24 cellular contexts compared by ENCODE assay signal in the genomic region with DNA sequence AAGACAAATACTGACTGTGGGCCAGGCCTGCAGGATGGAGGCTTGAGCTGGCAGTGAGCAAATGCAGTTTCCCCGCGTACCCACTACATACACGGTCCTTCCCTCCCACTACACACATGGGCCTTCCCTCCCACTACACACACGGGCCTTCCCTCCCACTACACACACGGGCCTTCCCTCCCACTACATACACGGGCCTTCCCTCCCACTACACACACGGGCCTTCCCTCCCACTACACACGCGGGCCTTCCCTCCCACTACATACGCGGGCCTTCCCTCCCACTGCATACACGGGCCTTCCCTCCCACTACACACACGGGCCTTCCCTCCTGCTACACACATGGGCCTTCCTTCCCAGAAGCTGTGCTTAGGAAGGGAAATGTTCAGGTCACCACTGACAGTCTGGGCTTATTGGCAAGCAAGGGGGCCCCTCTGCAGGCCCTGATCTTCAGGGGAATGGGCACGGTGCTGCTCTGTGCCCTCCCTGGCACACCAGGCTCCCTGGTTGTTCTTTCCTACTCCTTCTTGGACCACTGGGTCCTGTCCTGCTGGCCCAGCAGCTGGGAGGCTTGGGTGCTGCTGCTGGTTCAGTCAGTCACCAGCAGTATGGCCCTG. TPM values are rescaled to one million over a fixed set of nuclear protein-coding genes. Genes with fewer than 3 reads are reported as not detected.
DNase-seq lines count a peak whose midpoint lies in the region; ATAC-seq, FAIRE-seq and TF ChIP-seq lines count a peak whose summit lies in the region.
"Had no signal": no experiment of that assay in that cellular context is flagged by ENCODE, and none has a peak within 500 bp of the region (broad histone marks: within the 10 kb centered on the region; RNA-seq: fewer than 3 reads in every experiment).

No MANE protein-coding gene starts in this region.

- H3K9ac ChIP-seq in keratinocyte (ENCODE audit: control insufficient read depth, extremely low read depth, insufficient read depth, low read length) (no peak overlapping the region), smooth muscle cell (ENCODE audit: low read depth) (peak overlapping the region; percentile 6)

- peaks cover 0 to 3% of the 10 kb centered on the region in 2 experiments for H3K36me3 ChIP-seq in keratinocyte (ENCODE audit: control insufficient read depth in 2 of 2, extremely low read depth in 1 of 2, insufficient read depth in 2 of 2, low read length in 2 of 2)
- H3K36me3 ChIP-seq in smooth muscle cell (ENCODE audit: low read depth): no peaks in the 10 kb centered on the region
- H3K36me3 ChIP-seq in PC-9 (ENCODE audit: low read depth): no peaks in the 10 kb centered on the region
- no peaks in the 10 kb centered on the region for H3K36me3 ChIP-seq in brain microvascular endothelial cell (replicated peaks)

- ATAC-seq in activated T-cell treated with anti-CD3 and anti-CD28 coated beads, Interleukin-2, amount 50 U/mL, for 72 hours (replicated peaks in 1 of 2): no peak
- no peak for ATAC-seq in WTC11
- ATAC-seq: gastroesophageal sphincter had no signal

- intact Hi-C loops in PC-9 (cut with micrococcal nuclease; ENCODE audit: unreplicated experiment): no loop called here

- no TSS peak for BruUV-seq in PC-9 (replicated peaks; lab: Mats Ljungman, UMichigan)

- no peaks in the 10 kb centered on the region for H3K9me2 ChIP-seq in PC-9 (ENCODE audit: insufficient read depth)

- H3K4me3 Mint-ChIP-seq in activated T-cell treated with anti-CD3 and anti-CD28 coated beads, Interleukin-2, amount 50 U/mL, for 24 hours: no peak overlapping the region
- H3K4me3 Mint-ChIP-seq in activated T-cell treated with anti-CD3 and anti-CD28 coated beads, Interleukin-2, amount 50 U/mL, for 72 hours: no peak overlapping the region
- H3K4me3 Mint-ChIP-seq in WTC11: no peak overlapping the region
- H3K4me3 Mint-ChIP-seq: activated B cell treated with CpG ODN at 0.5 μM for 24 hours; activated naive CD8-positive, alpha-beta T cell treated with anti-CD3 and anti-CD28 coated beads, Interleukin-2, amount 10 ng/mL, durations not matched to agents 7 days and 5 days; activated T-helper 1 cell treated with anti-CD3 and anti-CD28 coated beads, Interleukin-12 subunit alpha, Interleukin-12 subunit beta, Interleukin-2, Interleukin-4 antibody, amounts not matched to agents 30 ng/mL and 10 ng/mL and 1 ng/mL, durations not matched to agents 14 hours and 24 hours and 36 hours; T-helper 1 cell treated with Interleukin-12 subunit alpha and Interleukin-12 subunit beta and Interleukin-4 antibody, amounts not matched to agents 30 μg/mL and 1 μg/mL, for 36 hours had no signal

- H3K27ac Mint-ChIP-seq in activated T-cell treated with anti-CD3 and anti-CD28 coated beads, Interleukin-2, amount 50 U/mL, for 24 hours: peak overlapping the region; percentile 30
- no peak overlapping the region for H3K27ac Mint-ChIP-seq in activated T-cell treated with anti-CD3 and anti-CD28 coated beads, Interleukin-2, amount 50 U/mL, for 72 hours
- H3K27ac Mint-ChIP-seq in WTC11: 0 out of 2 replicates have a peak overlapping the region, but pooled peaks have one; percentile 49
- H3K27ac Mint-ChIP-seq: activated B cell treated with CpG ODN at 0.5 μM for 24 hours; activated naive CD8-positive, alpha-beta T cell treated with anti-CD3 and anti-CD28 coated beads, Interleukin-2, amount 10 ng/mL, durations not matched to agents 7 days and 5 days; activated T-helper 1 cell treated with anti-CD3 and anti-CD28 coated beads, Interleukin-12 subunit alpha, Interleukin-12 subunit beta, Interleukin-2, Interleukin-4 antibody, amounts not matched to agents 30 ng/mL and 10 ng/mL and 1 ng/mL, durations not matched to agents 14 hours and 24 hours and 36 hours; progenitor cell of endocrine pancreas; T-helper 1 cell treated with Interleukin-12 subunit alpha and Interleukin-12 subunit beta and Interleukin-4 antibody, amounts not matched to agents 30 μg/mL and 1 μg/mL, for 36 hours had no signal

- H3K9me3 ChIP-seq in keratinocyte (ENCODE audit: control insufficient read depth, low read depth, low read length) (no peaks in the 10 kb centered on the region), smooth muscle cell (replicated peaks; ENCODE audit: low read depth) (no peaks in the 10 kb centered on the region), PC-9 (ENCODE audit: insufficient read depth, low read depth) (no peaks in the 10 kb centered on the region)
- H3K9me3 ChIP-seq: gastroesophageal sphincter, vagina had no signal

- no peak for TF ChIP-seq CTCF in WTC11 (IDR thresholded peaks at IDR 0.05)
- no peak for TF ChIP-seq CTCF in keratinocyte (optimal IDR thresholded peaks at IDR 0.05 in 1 of 3, IDR thresholded peaks at IDR 0.05 in 1 of 3, conservative IDR thresholded peaks at IDR 0.05 in 1 of 3; ENCODE audit: extremely low read depth in 1 of 3, insufficient read depth in 2 of 3, low read length in 3 of 3)
- TF ChIP-seq CTCF in smooth muscle cell (IDR thresholded peaks at IDR 0.05; ENCODE audit: borderline replicate concordance, insufficient read depth, poor library complexity, severe bottlenecking): no peak
- no peak for TF ChIP-seq CTCF in PC-9 (conservative IDR thresholded peaks at IDR 0.05)
- TF ChIP-seq CTCF in brain microvascular endothelial cell (IDR thresholded peaks at IDR 0.05; ENCODE audit: low read depth, low read length, missing control alignments): no peak

- no peak for DNase-seq in activated T-cell treated with anti-CD3 and anti-CD28 coated beads, Interleukin-2, amount 50 U/mL, for 24 hours
- no peak for DNase-seq in activated T-cell treated with anti-CD3 and anti-CD28 coated beads, Interleukin-2, amount 50 U/mL, for 72 hours
- no peak for DNase-seq in WTC11 (ENCODE audit: low spot score)
- no peak for DNase-seq in keratinocyte (ENCODE audit: low read depth, low spot score)
- no peak for DNase-seq in smooth muscle cell (lab: John Stamatoyannopoulos, UW; ENCODE audit: unreplicated experiment)
- no peak for DNase-seq in PC-9
- DNase-seq in brain microvascular endothelial cell: no peak
- no peak for DNase-seq in stimulated activated naive CD4-positive, alpha-beta T cell treated with Interleukin-2 at 50 U/mL for 16 hours (lab: John Stamatoyannopoulos, UW)
- DNase-seq: activated B cell treated with CpG ODN at 0.5 μM for 24 hours; activated CD8-positive, alpha-beta memory T cell treated with anti-CD3 and anti-CD28 coated beads for 24 hours; activated naive CD8-positive, alpha-beta T cell treated with anti-CD3 and anti-CD28 coated beads, Interleukin-2, amount 10 ng/mL, durations not matched to agents 7 days and 5 days; DMS 273 treated with DMSO at 0.1 percent for 48 hours; Karpas-422; naive B cell; NCI-H1105 treated with DMSO at 0.1 percent for 48 hours; NCI-H526 treated with DMSO at 0.1 percent for 48 hours; stimulated activated CD4-positive, alpha-beta T cell treated with anti-CD3 and anti-CD28 coated beads, Interleukin-2, amount 100 ng/mL, for 48 hours had no signal

- no peaks in the 10 kb centered on the region for H3K9me3 Mint-ChIP-seq in activated T-cell treated with anti-CD3 and anti-CD28 coated beads, Interleukin-2, amount 50 U/mL, for 24 hours
- no peaks in the 10 kb centered on the region for H3K9me3 Mint-ChIP-seq in activated T-cell treated with anti-CD3 and anti-CD28 coated beads, Interleukin-2, amount 50 U/mL, for 72 hours
- H3K9me3 Mint-ChIP-seq in WTC11: no peaks in the 10 kb centered on the region
- H3K9me3 Mint-ChIP-seq: activated B cell treated with CpG ODN at 0.5 μM for 24 hours; activated naive CD8-positive, alpha-beta T cell treated with anti-CD3 and anti-CD28 coated beads, Interleukin-2, amount 10 ng/mL, durations not matched to agents 7 days and 5 days; activated T-helper 1 cell treated with anti-CD3 and anti-CD28 coated beads, Interleukin-12 subunit alpha, Interleukin-12 subunit beta, Interleukin-2, Interleukin-4 antibody, amounts not matched to agents 30 ng/mL and 10 ng/mL and 1 ng/mL, durations not matched to agents 14 hours and 24 hours and 36 hours; naive B cell; T-helper 1 cell treated with Interleukin-12 subunit alpha and Interleukin-12 subunit beta and Interleukin-4 antibody, amounts not matched to agents 30 μg/mL and 1 μg/mL, for 36 hours had no signal

- H3K4me3 ChIP-seq in keratinocyte (ENCODE audit: control insufficient read depth in 2 of 3, extremely low read depth in 1 of 3, insufficient read depth in 2 of 3, low read depth in 1 of 3, low read length in 3 of 3): no peak overlapping the region
- H3K4me3 ChIP-seq in smooth muscle cell: no peak overlapping the region
- no peak overlapping the region for H3K4me3 ChIP-seq in PC-9
- no peak overlapping the region for H3K4me3 ChIP-seq in brain microvascular endothelial cell (ENCODE audit: low read depth, low read length)
- H3K4me3 ChIP-seq: gastroesophageal sphincter, vagina had no signal

- H3K36me3 Mint-ChIP-seq in activated T-cell treated with anti-CD3 and anti-CD28 coated beads, Interleukin-2, amount 50 U/mL, for 24 hours (ENCODE audit: low read depth): peaks cover 5% of the 10 kb centered on the region
- no peaks in the 10 kb centered on the region for H3K36me3 Mint-ChIP-seq in activated T-cell treated with anti-CD3 and anti-CD28 coated beads, Interleukin-2, amount 50 U/mL, for 72 hours (ENCODE audit: insufficient read depth in 2 of 2)
- no peaks in the 10 kb centered on the region for H3K36me3 Mint-ChIP-seq in WTC11
- H3K36me3 Mint-ChIP-seq: activated naive CD8-positive, alpha-beta T cell treated with anti-CD3 and anti-CD28 coated beads, Interleukin-2, amount 10 ng/mL, durations not matched to agents 7 days and 5 days had no signal

- H3K27me3 Mint-ChIP-seq in activated T-cell treated with anti-CD3 and anti-CD28 coated beads, Interleukin-2, amount 50 U/mL, for 24 hours: no peaks in the 10 kb centered on the region
- H3K27me3 Mint-ChIP-seq in activated T-cell treated with anti-CD3 and anti-CD28 coated beads, Interleukin-2, amount 50 U/mL, for 72 hours (ENCODE audit: low read depth): no peaks in the 10 kb centered on the region
- H3K27me3 Mint-ChIP-seq in WTC11 (ENCODE audit: low read depth): no peaks in the 10 kb centered on the region
- H3K27me3 Mint-ChIP-seq: activated B cell treated with CpG ODN at 0.5 μM for 24 hours; activated naive CD8-positive, alpha-beta T cell treated with anti-CD3 and anti-CD28 coated beads, Interleukin-2, amount 10 ng/mL, durations not matched to agents 7 days and 5 days; naive B cell; progenitor cell of endocrine pancreas had no signal

- CTCF ChIA-PET in WTC11 (lab: Charles Lee): interaction anchor here (2.0 to 6.9 kb wide), 2 partner anchors 14 to 17 kb away, joined by 7 to 60 read pairs; no protein-coding TSS in a partner anchor
- CTCF ChIA-PET in PC-9 (lab: Charles Lee): interaction anchor here (0.6 to 1.3 kb wide), 2 partner anchors 14 to 596 kb away, joined by 3 to 5 read pairs; no protein-coding TSS in a partner anchor

- in situ Hi-C loops in brain microvascular endothelial cell (cut with HindIII; ENCODE audit: low pct_ligation_motif_present, low sequenced_read_pairs): no loop called here

- H3K79me2 ChIP-seq in keratinocyte (ENCODE audit: control insufficient read depth, insufficient read depth, low read length) (no peaks in the 10 kb centered on the region), smooth muscle cell (ENCODE audit: low read depth) (no peaks in the 10 kb centered on the region), PC-9 (ENCODE audit: low read depth) (no peaks in the 10 kb centered on the region)

- H3K27ac ChIP-seq in keratinocyte (ENCODE audit: control insufficient read depth, insufficient read depth, low read length) (no peak overlapping the region), smooth muscle cell (ENCODE audit: low read depth) (peak overlapping the region; percentile 88), PC-9 (no peak overlapping the region), brain microvascular endothelial cell (no peak overlapping the region)
- H3K27ac ChIP-seq: C4-2B, gastroesophageal sphincter, vagina had no signal

- no peaks in the 10 kb centered on the region for H4K20me1 ChIP-seq in keratinocyte (ENCODE audit: control insufficient read depth, extremely low read depth, insufficient read depth, low read length)
- H4K20me1 ChIP-seq in smooth muscle cell (ENCODE audit: low read depth): peaks cover 7% of the 10 kb centered on the region
- no peaks in the 10 kb centered on the region; the same call in 1 of the 2 replicates for H4K20me1 ChIP-seq in PC-9 (ENCODE audit: insufficient read depth)

- 38% methylated on average over 6 of the region's 14 CpGs for WGBS in smooth muscle cell (ENCODE audit: low lambda C conversion rate)

- peaks cover 4% of the 10 kb centered on the region for H3K4me1 ChIP-seq in keratinocyte (ENCODE audit: control insufficient read depth, extremely low read depth, insufficient read depth, low read length)
- H3K4me1 ChIP-seq in smooth muscle cell (ENCODE audit: low read depth): peaks cover 6% of the 10 kb centered on the region
- 0 out of 2 replicates have a peak, but pooled peaks cover 2% of the 10 kb centered on the region for H3K4me1 ChIP-seq in PC-9 (replicated peaks; ENCODE audit: insufficient read depth)

- H3K27me3 ChIP-seq in keratinocyte (ENCODE audit: control insufficient read depth, extremely low read depth, insufficient read depth, low read length) (no peaks in the 10 kb centered on the region), smooth muscle cell (ENCODE audit: low read depth) (no peaks in the 10 kb centered on the region), PC-9 (ENCODE audit: insufficient read depth, low read depth) (no peaks in the 10 kb centered on the region), brain microvascular endothelial cell (replicated peaks) (no peaks in the 10 kb centered on the region)
- H3K27me3 ChIP-seq: gastroesophageal sphincter, vagina had no signal

- no peaks in the 10 kb centered on the region for H3K9me1 ChIP-seq in keratinocyte (ENCODE audit: control insufficient read depth, extremely low read depth, insufficient read depth, low read length)

- H2AFZ ChIP-seq in keratinocyte (ENCODE audit: control insufficient read depth, low read length) (peak overlapping the region; percentile 30), smooth muscle cell (ENCODE audit: low read depth) (no peak overlapping the region), PC-9 (no peak overlapping the region)

- no peak overlapping the region for H3K4me2 ChIP-seq in keratinocyte (ENCODE audit: control insufficient read depth, extremely low read depth, insufficient read depth, low read depth, low read length)
- H3K4me2 ChIP-seq in smooth muscle cell: no peak overlapping the region
- H3K4me2 ChIP-seq in PC-9: no peak overlapping the region

- POLR2A ChIA-PET in WTC11 (lab: Charles Lee) (no interaction called here), PC-9 (lab: Charles Lee; ENCODE audit: unreplicated experiment) (no interaction called here)

- dilution Hi-C loops in keratinocyte (cut with MboI; ENCODE audit: extremely low pct_ligation_motif_present, low sequenced_read_pairs): no loop called here

- peaks cover 23% of the 10 kb centered on the region for H3F3A ChIP-seq in smooth muscle cell (ENCODE audit: low read depth)
- no peaks in the 10 kb centered on the region; the same call in 1 of the 2 replicates for H3F3A ChIP-seq in PC-9 (ENCODE audit: insufficient read depth, low read depth)

- no peak for FAIRE-seq in keratinocyte (lab: Jason Lieb, UNC)
- FAIRE-seq: HTR-8/SVneo had no signal

- peaks cover 15% of the 10 kb centered on the region for H3K4me1 Mint-ChIP-seq in activated T-cell treated with anti-CD3 and anti-CD28 coated beads, Interleukin-2, amount 50 U/mL, for 24 hours (ENCODE audit: low read depth)
- peaks cover 6% of the 10 kb centered on the region for H3K4me1 Mint-ChIP-seq in activated T-cell treated with anti-CD3 and anti-CD28 coated beads, Interleukin-2, amount 50 U/mL, for 72 hours (ENCODE audit: low read depth)
- H3K4me1 Mint-ChIP-seq in WTC11: peaks cover 5% of the 10 kb centered on the region
- H3K4me1 Mint-ChIP-seq: activated B cell treated with CpG ODN at 0.5 μM for 24 hours had no signal

RNA-seq across cellular contexts. Expression of a gene that starts 10.7 kb away (rescaled TPM):
- total RNA-seq in activated T-cell treated with anti-CD3 and anti-CD28 coated beads, Interleukin-2, amount 50 U/mL, for 72 hours: 10 to 100 TPM; 10.6 to 16.6 TPM
- total RNA-seq in WTC11 (2021) (11.8 to 12.2 TPM (median 12.1 TPM) in 3 replicates), smooth muscle cell (13.5 and 16.7 TPM in 2 replicates), PC-9 (2021) (50.3 and 53.0 TPM in 2 replicates)
- polyA plus RNA-seq in keratinocyte (11.4 to 17.4 TPM (median 14.9 TPM) in 3 replicates), smooth muscle cell (29.7 and 33.5 TPM in 2 replicates)
- 14.3 TPM for polyA plus RNA-seq in keratinocyte (2011; ENCODE audit: low read depth)
- 14.3 and 21.3 TPM in 2 replicates for polyA plus RNA-seq in keratinocyte (2011; cell fraction: cytosol; rRNA removed)
- polyA plus RNA-seq in keratinocyte (2011; cell fraction: nucleus; rRNA removed): 9.4 and 11.6 TPM in 2 replicates
- polyA plus RNA-seq in keratinocyte (2012; ENCODE audit: low replicate concordance): 10.7 and 18.9 TPM in 2 replicates
- 8.9 to 16.1 TPM (median 13.1 TPM) in 3 replicates for polyA minus RNA-seq in keratinocyte
- polyA minus RNA-seq in keratinocyte (2011; cell fraction: cytosol; rRNA and poly(A)+ RNA removed): 13.8 TPM
- polyA minus RNA-seq in keratinocyte (2011; cell fraction: nucleus; rRNA and poly(A)+ RNA removed): 3.3 and 3.6 TPM in 2 replicates

RNA-seq across cellular contexts. Expression of a gene that starts 27.4 kb away (rescaled TPM):
- 100 to 1,000 TPM; 175 to 179 TPM for total RNA-seq in activated T-cell treated with anti-CD3 and anti-CD28 coated beads, Interleukin-2, amount 50 U/mL, for 72 hours
- total RNA-seq in WTC11 (2021) (17.7 to 30.1 TPM (median 18.6 TPM) in 3 replicates), smooth muscle cell (59.1 and 60.6 TPM in 2 replicates), PC-9 (2021) (169 and 220 TPM in 2 replicates)
- polyA plus RNA-seq in keratinocyte (15.9 to 23.2 TPM (median 21.9 TPM) in 3 replicates), smooth muscle cell (71.7 and 81.9 TPM in 2 replicates)
- 27.4 TPM for polyA plus RNA-seq in keratinocyte (2011; ENCODE audit: low read depth)
- polyA plus RNA-seq in keratinocyte (2011; cell fraction: cytosol; rRNA removed): 4.7 and 7.9 TPM in 2 replicates
- polyA plus RNA-seq in keratinocyte (2011; cell fraction: nucleus; rRNA removed): 40.0 and 46.0 TPM in 2 replicates
- polyA plus RNA-seq in keratinocyte (2012; ENCODE audit: low replicate concordance): 22.5 and 30.2 TPM in 2 replicates
- 34.9 to 94.3 TPM (median 45.6 TPM) in 3 replicates for polyA minus RNA-seq in keratinocyte
- polyA minus RNA-seq in keratinocyte (2011; cell fraction: cytosol; rRNA and poly(A)+ RNA removed): 35.5 TPM
- polyA minus RNA-seq in keratinocyte (2011; cell fraction: nucleus; rRNA and poly(A)+ RNA removed): 72.8 and 78.4 TPM in 2 replicates
